Comparison of ENCODE assay signal across 9 cellular contexts in the genomic region with DNA sequence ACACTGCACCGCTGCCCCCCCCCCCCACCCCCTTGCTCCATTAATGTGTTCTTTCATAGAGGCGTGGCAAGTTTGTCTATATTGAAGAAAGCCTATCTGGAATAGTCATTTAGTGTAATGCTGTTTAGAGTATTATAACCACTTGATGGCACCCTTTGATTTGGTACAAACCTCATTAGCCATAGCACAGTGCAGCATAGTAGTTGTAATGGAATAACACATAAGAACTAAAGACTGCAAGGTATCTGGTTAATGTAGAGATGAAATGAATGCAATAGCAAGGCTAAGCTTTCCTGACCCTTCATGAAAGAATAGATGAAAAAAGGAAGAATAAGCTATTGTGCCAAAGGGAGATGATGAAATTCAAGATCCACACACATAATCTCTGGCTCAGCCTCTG.
DNase-seq lines count a peak whose midpoint lies in the region; ATAC-seq and TF ChIP-seq lines count a peak whose summit lies in the region.
"Had no signal": no experiment of that assay in that cellular context is flagged by ENCODE, and none has a peak within 500 bp of the region (broad histone marks: within the 10 kb centered on the region; RNA-seq: fewer than 3 reads in every experiment).

No MANE protein-coding gene starts in this region.

- H3K9me3 Mint-ChIP-seq in nephron progenitor cell = peaks cover 20% of the 10 kb centered on the region

- no peak overlapping the region for H3K4me3 Mint-ChIP-seq in nephron progenitor cell

- H3K4me3 ChIP-seq in OCI-LY3 (ENCODE audit: low read length) = no peak overlapping the region
- H3K4me3 ChIP-seq: BLaER1 treated with 17β-estradiol and CSF1 and Interleukin-3, amounts not matched to agents 10 nM and 100 nM had no signal

- no peaks in the 10 kb centered on the region for H3K27me3 Mint-ChIP-seq in nephron progenitor cell (ENCODE audit: low read depth, poor library complexity)

- no peaks in the 10 kb centered on the region for H3K4me1 Mint-ChIP-seq in nephron progenitor cell

- H3K9me3 ChIP-seq in OCI-LY3 (ENCODE audit: insufficient read depth, low read length) = no peaks in the 10 kb centered on the region

- H3K27ac ChIP-seq in OCI-LY3 (ENCODE audit: low read length) = no peak overlapping the region
- H3K27ac ChIP-seq: BLaER1 treated with 17β-estradiol and CSF1 and Interleukin-3, amounts not matched to agents 10 nM and 100 nM had no signal

- no peak for TF ChIP-seq POLR2A in erythroblast (IDR thresholded peaks at IDR 0.05; ENCODE audit: low read length)

- peaks cover 19% of the 10 kb centered on the region for H3K36me3 Mint-ChIP-seq in nephron progenitor cell (ENCODE audit: low read depth)

- H3K9ac ChIP-seq in OCI-LY3 (ENCODE audit: low read length) = no peak overlapping the region

- no peak overlapping the region for H2AFZ ChIP-seq in OCI-LY3 (ENCODE audit: low read depth, low read length)

- ATAC-seq in HG03354 (IDR thresholded peaks at IDR 0.05; ENCODE audit: poor library complexity, severe bottlenecking, unreplicated experiment) = peak; percentile 62

- no peaks in the 10 kb centered on the region for H3K27me3 ChIP-seq in OCI-LY3 (ENCODE audit: low read depth, low read length)
- H3K27me3 ChIP-seq: BLaER1 treated with 17β-estradiol and CSF1 and Interleukin-3, amounts not matched to agents 10 nM and 100 nM had no signal

- no peaks in the 10 kb centered on the region for H3K79me2 ChIP-seq in OCI-LY3 (ENCODE audit: low read length)

- DNase-seq in NCI-H2196 (lab: John Stamatoyannopoulos, UW; ENCODE audit: unreplicated experiment) (peak; percentile 22), NCI-H2196 treated with DMSO at 0.1 percent for 48 hours (lab: John Stamatoyannopoulos, UW; ENCODE audit: unreplicated experiment) (no peak), erythroblast (lab: John Stamatoyannopoulos, UW) (peak; percentile 45 to 61), pons (ENCODE audit: low spot score) (peak; percentile 61), nephron progenitor cell (no peak), epidermal melanocyte (ENCODE audit: insufficient read length, low spot score) (no peak)

- H3K27ac Mint-ChIP-seq in nephron progenitor cell = no peak overlapping the region

- peaks cover 12% of the 10 kb centered on the region for H3K4me1 ChIP-seq in OCI-LY3 (ENCODE audit: low read length)

- no peak overlapping the region for H3K4me2 ChIP-seq in OCI-LY3 (ENCODE audit: low read length)
- H3K4me2 ChIP-seq: BLaER1 treated with 17β-estradiol and CSF1 and Interleukin-3, amounts not matched to agents 10 nM and 100 nM had no signal

- H4K20me1 ChIP-seq in OCI-LY3 (ENCODE audit: insufficient read depth, low read length) = no peaks in the 10 kb centered on the region
- H4K20me1 ChIP-seq: BLaER1 treated with 17β-estradiol and CSF1 and Interleukin-3, amounts not matched to agents 10 nM and 100 nM had no signal

- TF ChIP-seq CTCF in OCI-LY3 (IDR thresholded peaks at IDR 0.05; ENCODE audit: low read depth, low read length) (peak; percentile 59), nephron progenitor cell (IDR thresholded peaks at IDR 0.05) (no peak)

- no peaks in the 10 kb centered on the region for H3K36me3 ChIP-seq in OCI-LY3 (replicated peaks; ENCODE audit: low read depth, low read length)

Comparison
In these comparisons a context has a peak if more than half of its experiments do, and no peak if none do; other contexts are left out.
1. DNase-seq: peak in NCI-H2196 (single experiment), erythroblast (2 of 2) and pons (single experiment); none in NCI-H2196 treated with DMSO at 0.1 percent for 48 hours (single experiment), nephron progenitor cell (single experiment) and epidermal melanocyte (single experiment).